Comparison of ENCODE assay signal across 2 cellular contexts in the genomic region with DNA sequence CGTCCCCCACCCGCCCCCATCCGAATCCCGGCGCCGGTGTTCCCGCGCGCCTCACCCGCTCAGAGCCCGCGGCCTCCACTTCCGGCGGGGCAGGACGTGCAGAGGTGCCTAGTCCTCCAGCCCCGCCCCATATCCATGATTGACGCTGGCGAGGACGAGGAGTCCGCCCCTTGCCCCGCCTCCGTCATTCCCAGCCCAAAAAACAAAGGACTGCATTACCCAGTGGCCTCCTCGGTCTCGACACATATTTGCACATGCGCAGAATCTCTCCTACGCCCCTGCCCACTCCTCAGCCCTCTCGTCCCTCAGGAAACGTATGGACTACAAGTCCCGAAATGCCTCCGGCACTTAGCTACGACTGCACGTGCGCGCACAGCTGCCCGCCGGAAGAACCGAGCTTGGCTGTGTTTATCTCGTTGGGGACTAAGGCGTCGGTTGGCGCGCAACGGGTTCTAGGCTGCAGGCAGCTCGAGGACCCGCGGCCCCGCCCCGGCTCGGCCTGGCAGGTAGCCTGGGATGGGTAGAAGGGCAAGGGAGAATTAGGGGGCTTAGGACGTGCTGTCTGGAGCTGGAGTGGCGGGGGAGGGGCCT.
TF ChIP-seq lines count a peak whose summit lies in the region.

A gene with protein sequence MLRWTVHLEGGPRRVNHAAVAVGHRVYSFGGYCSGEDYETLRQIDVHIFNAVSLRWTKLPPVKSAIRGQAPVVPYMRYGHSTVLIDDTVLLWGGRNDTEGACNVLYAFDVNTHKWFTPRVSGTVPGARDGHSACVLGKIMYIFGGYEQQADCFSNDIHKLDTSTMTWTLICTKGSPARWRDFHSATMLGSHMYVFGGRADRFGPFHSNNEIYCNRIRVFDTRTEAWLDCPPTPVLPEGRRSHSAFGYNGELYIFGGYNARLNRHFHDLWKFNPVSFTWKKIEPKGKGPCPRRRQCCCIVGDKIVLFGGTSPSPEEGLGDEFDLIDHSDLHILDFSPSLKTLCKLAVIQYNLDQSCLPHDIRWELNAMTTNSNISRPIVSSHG (plus strand): TSS at position 407 of the 591 bp plus-strand sequence. CDS start 2,944 bp downstream, outside the sequence.
Gene MEA1, minus strand, starts transcription at position 104 of the 591 bp plus-strand sequence. CDS start 133 bp downstream, outside the sequence.

TF ChIP-seq in HCT116, 20 proteins besides CTCF, POLR2A, EP300 and RAD21 (continued from another document):
- TF ChIP-seq ZBTB33 (IDR thresholded peaks at IDR 0.05; ENCODE audit: extremely low read depth, insufficient replicate concordance, low read length) (peak; percentile 47), ZFX (IDR thresholded peaks at IDR 0.05) (peak; percentile 61; the same call in 1 of the 2 replicates), POLR2AphosphoS5 (IDR thresholded peaks at IDR 0.05; ENCODE audit: low read depth, low read length) (peak; percentile 86), YY1 (IDR thresholded peaks at IDR 0.05; ENCODE audit: extremely low read depth, insufficient replicate concordance, low read depth, low read length) (peak; percentile 72)

TF ChIP-seq in neural cell, 6 proteins besides CTCF, POLR2A, EP300 and RAD21 (continued from another document):
- TF ChIP-seq REST (IDR thresholded peaks at IDR 0.05; ENCODE audit: borderline replicate concordance) (peak; percentile 76), TAF1 (IDR thresholded peaks at IDR 0.05; ENCODE audit: low read depth) (peak; percentile 88), MXI1 (conservative IDR thresholded peaks at IDR 0.05; ENCODE audit: poor library complexity, severe bottlenecking) (peak; percentile 99), SMC3 (conservative IDR thresholded peaks at IDR 0.05; ENCODE audit: poor library complexity) (peak; percentile 5)
